Comparison of ENCODE assay signal across 1 cellular context in genomic region chr4:88456757-88457306, GRCh38.
TF ChIP-seq lines count a peak whose summit lies in the region.

Gene HERC5 (plus strand): TSS chr4:88457119. CDS start chr4:88457270, 151 bp downstream.

TF ChIP-seq in SK-N-SH, 30 proteins besides CTCF, POLR2A, EP300 and RAD21 (continued from another document):
- no peak for TF ChIP-seq USF2 (IDR thresholded peaks at IDR 0.05; ENCODE audit: borderline replicate concordance, low read depth, low read length)
- TF ChIP-seq MXI1 (IDR thresholded peaks at IDR 0.05; ENCODE audit: low read depth, low read length): peak; percentile 75
- TF ChIP-seq YY1 (IDR thresholded peaks at IDR 0.05; ENCODE audit: low read depth): 0 out of 2 replicates have a peak, but pooled peaks have one; percentile 30
- no peak for TF ChIP-seq ZBTB33 (IDR thresholded peaks at IDR 0.05; ENCODE audit: borderline replicate concordance, low read depth)
- TF ChIP-seq POLR2AphosphoS5 (IDR thresholded peaks at IDR 0.05; ENCODE audit: low read depth, low read length): no peak
- no peak for TF ChIP-seq EZH2phosphoT487 (IDR thresholded peaks at IDR 0.05; ENCODE audit: borderline replicate concordance, low read depth)
